16 cellular contexts compared by ENCODE assay signal in genomic region chr14:100129161-100129589, GRCh38. TPM values are rescaled to one million over a fixed set of nuclear protein-coding genes. Genes with fewer than 3 reads are reported as not detected.
DNase-seq lines count a peak whose midpoint lies in the region; ATAC-seq and TF ChIP-seq lines count a peak whose summit lies in the region.
"Had no signal": no experiment of that assay in that cellular context is flagged by ENCODE, and none has a peak within 500 bp of the region (broad histone marks: within the 10 kb centered on the region; RNA-seq: fewer than 3 reads in every experiment).

No MANE protein-coding gene starts in this region.

- no peak overlapping the region for H3K4me3 ChIP-seq in cardiac fibroblast (replicated peaks in 1 of 2; ENCODE audit: low read depth in 2 of 2, low read length in 2 of 2)
- H3K4me3 ChIP-seq in heart left ventricle, result no peak overlapping the region

- no peak overlapping the region for H3K4me3 Mint-ChIP-seq in activated naive CD4-positive, alpha-beta T cell treated with anti-CD3 and anti-CD28 coated beads for 36 hours
- no peak overlapping the region for H3K4me3 Mint-ChIP-seq in CD14-positive monocyte
- H3K4me3 Mint-ChIP-seq: activated CD4-positive, alpha-beta T cell treated with anti-CD3 and anti-CD28 coated beads, Interleukin-2, amount 10 ng/mL, durations not matched to agents 24 days and 14 days; activated T-cell treated with anti-CD3 and anti-CD28 coated beads, Interleukin-2, amount 50 U/mL, for 72 hours; endodermal cell had no signal

- peaks cover 28% of the 10 kb centered on the region for H3K36me3 Mint-ChIP-seq in activated naive CD4-positive, alpha-beta T cell treated with anti-CD3 and anti-CD28 coated beads for 36 hours (ENCODE audit: low read depth)
- peaks cover 76 to 85% of the 10 kb centered on the region in 2 donors for H3K36me3 Mint-ChIP-seq in CD14-positive monocyte

- TF ChIP-seq POLR2A in heart left ventricle (IDR thresholded peaks at IDR 0.05), result no peak

- CTCF ChIA-PET in activated naive CD4-positive, alpha-beta T cell treated with anti-CD3 and anti-CD28 coated beads for 36 hours (lab: Charles Lee), result interaction anchor here (3.5 kb wide), 1 partner anchor 21 kb away, joined by 11 read pairs; no protein-coding TSS in a partner anchor

- H3K9me3 ChIP-seq in heart left ventricle, result no peaks in the 10 kb centered on the region

- H3K27ac ChIP-seq in heart left ventricle, result peak overlapping the region in 6 of 12 donors; percentile 7 to 56 (median 36)

- no peaks in the 10 kb centered on the region for H3K27me3 ChIP-seq in heart left ventricle

- peak; percentile 32 to 79 (median 64) for ATAC-seq in heart left ventricle
- ATAC-seq: activated T-cell treated with anti-CD3 and anti-CD28 coated beads, Interleukin-2, amount 50 U/mL, for 72 hours had no signal

- peak overlapping the region; percentile 30 for H3K27ac Mint-ChIP-seq in activated naive CD4-positive, alpha-beta T cell treated with anti-CD3 and anti-CD28 coated beads for 36 hours
- H3K27ac Mint-ChIP-seq in CD14-positive monocyte, result no peak overlapping the region
- H3K27ac Mint-ChIP-seq: endodermal cell had no signal

- no peak for TF ChIP-seq CTCF in cardiac fibroblast (IDR thresholded peaks at IDR 0.05; ENCODE audit: low read depth, low read length)
- no peak for TF ChIP-seq CTCF in heart left ventricle (IDR thresholded peaks at IDR 0.05)
- TF ChIP-seq CTCF in CD14-positive monocyte (IDR thresholded peaks at IDR 0.05), result no peak

- peaks cover 0 to 29% (median 13%) of the 10 kb centered on the region in 12 donors for H3K4me1 ChIP-seq in heart left ventricle

- no peaks in the 10 kb centered on the region for H3K4me1 Mint-ChIP-seq in activated naive CD4-positive, alpha-beta T cell treated with anti-CD3 and anti-CD28 coated beads for 36 hours (ENCODE audit: low read depth)
- peaks cover 9% of the 10 kb centered on the region for H3K4me1 Mint-ChIP-seq in CD14-positive monocyte

- intact Hi-C loops in activated naive CD4-positive, alpha-beta T cell treated with anti-CD3 and anti-CD28 coated beads for 36 hours (cut with micrococcal nuclease), result no loop called here
- intact Hi-C loops in heart left ventricle (cut with DNase I) (loop anchor here in 1 of 10 donors (10.0 kb wide), 1 partner anchor 246 kb away; the partner anchor contains the start of gene WDR25), CD14-positive monocyte (cut with micrococcal nuclease) (no loop called here)

- H3K36me3 ChIP-seq in heart left ventricle, result peaks cover 0 to 89% (median 25%) of the 10 kb centered on the region in 9 donors

- H3K27me3 Mint-ChIP-seq in activated naive CD4-positive, alpha-beta T cell treated with anti-CD3 and anti-CD28 coated beads for 36 hours (ENCODE audit: low read depth), result no peaks in the 10 kb centered on the region
- H3K27me3 Mint-ChIP-seq in CD14-positive monocyte (ENCODE audit: low read depth in 3 of 3), result peaks cover 1 to 3% (median 1%) of the 10 kb centered on the region in 3 donors
- H3K27me3 Mint-ChIP-seq: activated CD4-positive, alpha-beta T cell treated with anti-CD3 and anti-CD28 coated beads, Interleukin-2, amount 10 ng/mL, durations not matched to agents 24 days and 14 days had no signal

- no peak for DNase-seq in activated naive CD4-positive, alpha-beta T cell treated with anti-CD3 and anti-CD28 coated beads for 36 hours
- DNase-seq in activated naive CD4-positive, alpha-beta T cell treated with Interleukin-2 at 50 U/mL for 16 hours, result no peak
- DNase-seq in cardiac fibroblast (ENCODE audit: low read depth in 2 of 2) (peak; percentile 62 to 71), heart left ventricle (peak in 1 of 5 donors; percentile 53), stromal cell of bone marrow (ENCODE audit: low read depth) (peak; percentile 67), CD14-positive monocyte (ENCODE audit: low spot score) (no peak)
- DNase-seq in stimulated activated CD8-positive, alpha-beta memory T cell treated with anti-CD3 and anti-CD28 coated beads, Interleukin-4, amount 100 ng/mL, for 48 hours, result no peak
- DNase-seq in effector CD8-positive, alpha-beta T cell (lab: John Stamatoyannopoulos, UW), result no peak
- DNase-seq: activated CD4-positive, alpha-beta T cell treated with anti-CD3 and anti-CD28 coated beads, Interleukin-2, amount 10 ng/mL, durations not matched to agents 24 days and 14 days; activated T-cell treated with anti-CD3 and anti-CD28 coated beads, Interleukin-2, amount 50 U/mL, for 72 hours; endodermal cell; H7; NCI-H82; T-helper 9 cell had no signal

- 40 to 57% (median 51%) methylated on average over 7 of the region's 7 CpGs for WGBS in heart left ventricle, 4 donors

- H3K9me3 Mint-ChIP-seq in activated naive CD4-positive, alpha-beta T cell treated with anti-CD3 and anti-CD28 coated beads for 36 hours, result no peaks in the 10 kb centered on the region
- peaks cover 0 to 6% (median 0%) of the 10 kb centered on the region in 7 donors for H3K9me3 Mint-ChIP-seq in CD14-positive monocyte
- H3K9me3 Mint-ChIP-seq: activated CD4-positive, alpha-beta T cell treated with anti-CD3 and anti-CD28 coated beads, Interleukin-2, amount 10 ng/mL, durations not matched to agents 24 days and 14 days; activated T-cell treated with anti-CD3 and anti-CD28 coated beads, Interleukin-2, amount 50 U/mL, for 72 hours; endodermal cell had no signal

RNA-seq across cellular contexts. Expression of gene DEGS2, which starts 30.3 kb away (rescaled TPM):
- total RNA-seq in activated naive CD4-positive, alpha-beta T cell treated with anti-CD3 and anti-CD28 coated beads for 36 hours, result under 1 TPM; 0.52 to 0.99 TPM
- under 1 TPM in 3 of 9 donors, not detected in 6; 0.22 to 0.48 (median 0.37) TPM for total RNA-seq in heart left ventricle
- polyA plus RNA-seq in heart left ventricle (under 1 TPM in 1 of 2 donors, not detected in 1; 0.08 TPM), CD14-positive monocyte (under 1 TPM in 1 of 2 donors, not detected in 1; 0.36 TPM)
- total RNA-seq: A673, astrocyte, H7 had no signal

Comparison
In these comparisons a context has a peak if more than half of its experiments do, and no peak if none do; other contexts are left out.
1. DNase-seq: peak in cardiac fibroblast (2 of 2) and stromal cell of bone marrow (single experiment); none in activated naive CD4-positive, alpha-beta T cell treated with anti-CD3 and anti-CD28 coated beads for 36 hours (single experiment), activated naive CD4-positive, alpha-beta T cell treated with Interleukin-2 at 50 U/mL for 16 hours (single experiment), CD14-positive monocyte (single experiment), stimulated activated CD8-positive, alpha-beta memory T cell treated with anti-CD3 and anti-CD28 coated beads, Interleukin-4, amount 100 ng/mL, for 48 hours (single experiment) and effector CD8-positive, alpha-beta T cell (single experiment).